ENCODE assay signal across 1 cellular context in genomic region chr6:35522660-35523658, GRCh38.
A peak's percentile ranks its signal among the peaks of the same experiment; 100 is the strongest.
TF ChIP-seq lines count a peak whose summit lies in the region.

No MANE protein-coding gene starts in this region.

TF ChIP-seq in HepG2, 621 proteins besides CTCF, POLR2A, EP300 and RAD21 (continued from another document and continues in another):
- TF ChIP-seq TEAD3 (CRISPR knock-in tag; optimal IDR thresholded peaks at IDR 0.05; ENCODE audit: borderline replicate concordance) (peak; percentile 42), ASH2L (IDR thresholded peaks at IDR 0.05; ENCODE audit: insufficient read length, low read depth, low read length) (peak; percentile 36), ZNF782 (CRISPR knock-in tag; IDR thresholded peaks at IDR 0.05; ENCODE audit: borderline replicate concordance) (0 out of 2 replicates have a peak, but pooled peaks have one; percentile 41), FOXC1 (CRISPR knock-in tag; IDR thresholded peaks at IDR 0.05; ENCODE audit: borderline replicate concordance) (0 out of 2 replicates have a peak, but pooled peaks have one; percentile 32), ADNP (CRISPR knock-in tag; IDR thresholded peaks at IDR 0.05) (no peak), ZNF770 (CRISPR knock-in tag; IDR thresholded peaks at IDR 0.05) (peak; percentile 63), SAP130 (CRISPR knock-in tag; IDR thresholded peaks at IDR 0.05; ENCODE audit: low read depth) (peak; percentile 38; the same call in 1 of the 2 replicates), ZNF275 (CRISPR knock-in tag; IDR thresholded peaks at IDR 0.05; ENCODE audit: borderline replicate concordance) (0 out of 2 replicates have a peak, but pooled peaks have one; percentile 55), ZGPAT (CRISPR knock-in tag; IDR thresholded peaks at IDR 0.05) (0 out of 2 replicates have a peak, but pooled peaks have one; percentile 30), ARID4A (CRISPR knock-in tag; IDR thresholded peaks at IDR 0.05; ENCODE audit: borderline replicate concordance) (peak; percentile 20; the same call in 1 of the 2 replicates), AHR (CRISPR knock-in tag; IDR thresholded peaks at IDR 0.05) (0 out of 2 replicates have a peak, but pooled peaks have one; percentile 60), HINFP (CRISPR knock-in tag; IDR thresholded peaks at IDR 0.05; ENCODE audit: low read depth) (0 out of 2 replicates have a peak, but pooled peaks have one; percentile 44), ZNF687 (CRISPR knock-in tag; IDR thresholded peaks at IDR 0.05) (peak; percentile 59), MAZ (IDR thresholded peaks at IDR 0.05; ENCODE audit: borderline replicate concordance, low read depth, low read length) (0 out of 2 replicates have a peak, but pooled peaks have one; percentile 26), MAZ (CRISPR knock-in tag; IDR thresholded peaks at IDR 0.05; ENCODE audit: low read depth) (peak; percentile 75; the same call in 1 of the 2 replicates), MYNN (CRISPR knock-in tag; IDR thresholded peaks at IDR 0.05; ENCODE audit: low read depth) (peak; percentile 54; the same call in 1 of the 2 replicates), TGIF2 (CRISPR knock-in tag; IDR thresholded peaks at IDR 0.05) (no peak), TCF7L2 (IDR thresholded peaks at IDR 0.05; ENCODE audit: low read depth, low read length) (no peak), ZBTB3 (CRISPR knock-in tag; IDR thresholded peaks at IDR 0.05; ENCODE audit: borderline replicate concordance, low read depth) (no peak), RXRA (CRISPR knock-in tag; IDR thresholded peaks at IDR 0.05) (peak; percentile 18; the same call in 1 of the 2 replicates), ZNF264 (CRISPR knock-in tag; IDR thresholded peaks at IDR 0.05) (0 out of 2 replicates have a peak, but pooled peaks have one; percentile 35), ZNF570 (CRISPR knock-in tag; IDR thresholded peaks at IDR 0.05; ENCODE audit: borderline replicate concordance) (no peak), ZNF205 (CRISPR knock-in tag; IDR thresholded peaks at IDR 0.05) (peak; percentile 47; the same call in 1 of the 2 replicates), ZBTB7B (CRISPR knock-in tag; IDR thresholded peaks at IDR 0.05) (0 out of 2 replicates have a peak, but pooled peaks have one; percentile 59), ZNF572 (CRISPR knock-in tag; IDR thresholded peaks at IDR 0.05) (peak; percentile 79; the same call in 1 of the 2 replicates), ZNF510 (CRISPR knock-in tag; IDR thresholded peaks at IDR 0.05; ENCODE audit: low read depth) (0 out of 2 replicates have a peak, but pooled peaks have one; percentile 58), HNF1B (CRISPR knock-in tag; IDR thresholded peaks at IDR 0.05) (peak; percentile 70; the same call in 1 of the 2 replicates), ZBTB14 (CRISPR knock-in tag; IDR thresholded peaks at IDR 0.05) (0 out of 2 replicates have a peak, but pooled peaks have one; percentile 16), AKNA (CRISPR knock-in tag; IDR thresholded peaks at IDR 0.05; ENCODE audit: borderline replicate concordance) (no peak)
